Comparison of ENCODE assay signal across 1 cellular context in genomic region chr11:64778473-64779298, GRCh38.
TF ChIP-seq lines count a peak whose summit lies in the region.

A gene with protein sequence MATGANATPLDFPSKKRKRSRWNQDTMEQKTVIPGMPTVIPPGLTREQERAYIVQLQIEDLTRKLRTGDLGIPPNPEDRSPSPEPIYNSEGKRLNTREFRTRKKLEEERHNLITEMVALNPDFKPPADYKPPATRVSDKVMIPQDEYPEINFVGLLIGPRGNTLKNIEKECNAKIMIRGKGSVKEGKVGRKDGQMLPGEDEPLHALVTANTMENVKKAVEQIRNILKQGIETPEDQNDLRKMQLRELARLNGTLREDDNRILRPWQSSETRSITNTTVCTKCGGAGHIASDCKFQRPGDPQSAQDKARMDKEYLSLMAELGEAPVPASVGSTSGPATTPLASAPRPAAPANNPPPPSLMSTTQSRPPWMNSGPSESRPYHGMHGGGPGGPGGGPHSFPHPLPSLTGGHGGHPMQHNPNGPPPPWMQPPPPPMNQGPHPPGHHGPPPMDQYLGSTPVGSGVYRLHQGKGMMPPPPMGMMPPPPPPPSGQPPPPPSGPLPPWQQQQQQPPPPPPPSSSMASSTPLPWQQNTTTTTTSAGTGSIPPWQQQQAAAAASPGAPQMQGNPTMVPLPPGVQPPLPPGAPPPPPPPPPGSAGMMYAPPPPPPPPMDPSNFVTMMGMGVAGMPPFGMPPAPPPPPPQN (minus strand): TSS chr11:64778542. CDS start chr11:64778392, 150 bp downstream.

TF ChIP-seq in HepG2, 621 proteins besides CTCF, POLR2A, EP300 and RAD21 (continued from another document and continues in another):
- TF ChIP-seq ZBTB49 (CRISPR knock-in tag; IDR thresholded peaks at IDR 0.05; ENCODE audit: borderline replicate concordance), result no peak
- TF ChIP-seq KLF12 (CRISPR knock-in tag; IDR thresholded peaks at IDR 0.05; ENCODE audit: borderline replicate concordance), result peak; percentile 57; the same call in 1 of the 2 replicates
- no peak for TF ChIP-seq CCDC6 (CRISPR knock-in tag; IDR thresholded peaks at IDR 0.05)
- 0 out of 4 replicates have a peak, but pooled peaks of 1 of the 2 experiments have one; percentile 18 for TF ChIP-seq KLF16 (CRISPR knock-in tag; IDR thresholded peaks at IDR 0.05)
- TF ChIP-seq MED13 (CRISPR knock-in tag; IDR thresholded peaks at IDR 0.05), result no peak
- TF ChIP-seq, protein P1, sequence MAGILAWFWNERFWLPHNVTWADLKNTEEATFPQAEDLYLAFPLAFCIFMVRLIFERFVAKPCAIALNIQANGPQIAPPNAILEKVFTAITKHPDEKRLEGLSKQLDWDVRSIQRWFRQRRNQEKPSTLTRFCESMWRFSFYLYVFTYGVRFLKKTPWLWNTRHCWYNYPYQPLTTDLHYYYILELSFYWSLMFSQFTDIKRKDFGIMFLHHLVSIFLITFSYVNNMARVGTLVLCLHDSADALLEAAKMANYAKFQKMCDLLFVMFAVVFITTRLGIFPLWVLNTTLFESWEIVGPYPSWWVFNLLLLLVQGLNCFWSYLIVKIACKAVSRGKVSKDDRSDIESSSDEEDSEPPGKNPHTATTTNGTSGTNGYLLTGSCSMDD (CRISPR knock-in tag; IDR thresholded peaks at IDR 0.05), result no peak
- no peak for TF ChIP-seq SOX13 (IDR thresholded peaks at IDR 0.05)
- no peak for TF ChIP-seq SOX13 (CRISPR knock-in tag; conservative IDR thresholded peaks at IDR 0.05 in 1 of 2, IDR thresholded peaks at IDR 0.05 in 1 of 2)
- no peak for TF ChIP-seq ZNF17 (CRISPR knock-in tag; IDR thresholded peaks at IDR 0.05)
- no peak for TF ChIP-seq ZFP82 (CRISPR knock-in tag; IDR thresholded peaks at IDR 0.05; ENCODE audit: borderline replicate concordance)
- 0 out of 2 replicates have a peak, but pooled peaks have one; percentile 51 for TF ChIP-seq ZSCAN21 (CRISPR knock-in tag; IDR thresholded peaks at IDR 0.05; ENCODE audit: borderline replicate concordance)
- peak; percentile 66 for TF ChIP-seq TARDBP (CRISPR knock-in tag; IDR thresholded peaks at IDR 0.05)
- peak; percentile 95 for TF ChIP-seq PHF21A (CRISPR knock-in tag; IDR thresholded peaks at IDR 0.05)
- TF ChIP-seq, protein P2, sequence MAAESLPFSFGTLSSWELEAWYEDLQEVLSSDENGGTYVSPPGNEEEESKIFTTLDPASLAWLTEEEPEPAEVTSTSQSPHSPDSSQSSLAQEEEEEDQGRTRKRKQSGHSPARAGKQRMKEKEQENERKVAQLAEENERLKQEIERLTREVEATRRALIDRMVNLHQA (CRISPR knock-in tag; IDR thresholded peaks at IDR 0.05), result no peak
- 0 out of 2 replicates have a peak, but pooled peaks have one; percentile 17 for TF ChIP-seq ZNF274 (CRISPR knock-in tag; IDR thresholded peaks at IDR 0.05)
- TF ChIP-seq, protein P3, sequence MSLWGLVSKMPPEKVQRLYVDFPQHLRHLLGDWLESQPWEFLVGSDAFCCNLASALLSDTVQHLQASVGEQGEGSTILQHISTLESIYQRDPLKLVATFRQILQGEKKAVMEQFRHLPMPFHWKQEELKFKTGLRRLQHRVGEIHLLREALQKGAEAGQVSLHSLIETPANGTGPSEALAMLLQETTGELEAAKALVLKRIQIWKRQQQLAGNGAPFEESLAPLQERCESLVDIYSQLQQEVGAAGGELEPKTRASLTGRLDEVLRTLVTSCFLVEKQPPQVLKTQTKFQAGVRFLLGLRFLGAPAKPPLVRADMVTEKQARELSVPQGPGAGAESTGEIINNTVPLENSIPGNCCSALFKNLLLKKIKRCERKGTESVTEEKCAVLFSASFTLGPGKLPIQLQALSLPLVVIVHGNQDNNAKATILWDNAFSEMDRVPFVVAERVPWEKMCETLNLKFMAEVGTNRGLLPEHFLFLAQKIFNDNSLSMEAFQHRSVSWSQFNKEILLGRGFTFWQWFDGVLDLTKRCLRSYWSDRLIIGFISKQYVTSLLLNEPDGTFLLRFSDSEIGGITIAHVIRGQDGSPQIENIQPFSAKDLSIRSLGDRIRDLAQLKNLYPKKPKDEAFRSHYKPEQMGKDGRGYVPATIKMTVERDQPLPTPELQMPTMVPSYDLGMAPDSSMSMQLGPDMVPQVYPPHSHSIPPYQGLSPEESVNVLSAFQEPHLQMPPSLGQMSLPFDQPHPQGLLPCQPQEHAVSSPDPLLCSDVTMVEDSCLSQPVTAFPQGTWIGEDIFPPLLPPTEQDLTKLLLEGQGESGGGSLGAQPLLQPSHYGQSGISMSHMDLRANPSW (CRISPR knock-in tag; IDR thresholded peaks at IDR 0.05; ENCODE audit: borderline replicate concordance), result no peak
- TF ChIP-seq ZNF569 (CRISPR knock-in tag; IDR thresholded peaks at IDR 0.05; ENCODE audit: borderline replicate concordance), result no peak
- no peak for TF ChIP-seq BCLAF1 (IDR thresholded peaks at IDR 0.05)
- no peak for TF ChIP-seq ZNF761 (CRISPR knock-in tag; conservative IDR thresholded peaks at IDR 0.05)
- TF ChIP-seq SNAPC2 (CRISPR knock-in tag; IDR thresholded peaks at IDR 0.05), result 0 out of 2 replicates have a peak, but pooled peaks have one; percentile 10
- no peak for TF ChIP-seq TCF7L2 (IDR thresholded peaks at IDR 0.05; ENCODE audit: low read depth, low read length)
- peak; percentile 72 for TF ChIP-seq ZBTB21 (CRISPR knock-in tag; IDR thresholded peaks at IDR 0.05)
- TF ChIP-seq, protein P4, sequence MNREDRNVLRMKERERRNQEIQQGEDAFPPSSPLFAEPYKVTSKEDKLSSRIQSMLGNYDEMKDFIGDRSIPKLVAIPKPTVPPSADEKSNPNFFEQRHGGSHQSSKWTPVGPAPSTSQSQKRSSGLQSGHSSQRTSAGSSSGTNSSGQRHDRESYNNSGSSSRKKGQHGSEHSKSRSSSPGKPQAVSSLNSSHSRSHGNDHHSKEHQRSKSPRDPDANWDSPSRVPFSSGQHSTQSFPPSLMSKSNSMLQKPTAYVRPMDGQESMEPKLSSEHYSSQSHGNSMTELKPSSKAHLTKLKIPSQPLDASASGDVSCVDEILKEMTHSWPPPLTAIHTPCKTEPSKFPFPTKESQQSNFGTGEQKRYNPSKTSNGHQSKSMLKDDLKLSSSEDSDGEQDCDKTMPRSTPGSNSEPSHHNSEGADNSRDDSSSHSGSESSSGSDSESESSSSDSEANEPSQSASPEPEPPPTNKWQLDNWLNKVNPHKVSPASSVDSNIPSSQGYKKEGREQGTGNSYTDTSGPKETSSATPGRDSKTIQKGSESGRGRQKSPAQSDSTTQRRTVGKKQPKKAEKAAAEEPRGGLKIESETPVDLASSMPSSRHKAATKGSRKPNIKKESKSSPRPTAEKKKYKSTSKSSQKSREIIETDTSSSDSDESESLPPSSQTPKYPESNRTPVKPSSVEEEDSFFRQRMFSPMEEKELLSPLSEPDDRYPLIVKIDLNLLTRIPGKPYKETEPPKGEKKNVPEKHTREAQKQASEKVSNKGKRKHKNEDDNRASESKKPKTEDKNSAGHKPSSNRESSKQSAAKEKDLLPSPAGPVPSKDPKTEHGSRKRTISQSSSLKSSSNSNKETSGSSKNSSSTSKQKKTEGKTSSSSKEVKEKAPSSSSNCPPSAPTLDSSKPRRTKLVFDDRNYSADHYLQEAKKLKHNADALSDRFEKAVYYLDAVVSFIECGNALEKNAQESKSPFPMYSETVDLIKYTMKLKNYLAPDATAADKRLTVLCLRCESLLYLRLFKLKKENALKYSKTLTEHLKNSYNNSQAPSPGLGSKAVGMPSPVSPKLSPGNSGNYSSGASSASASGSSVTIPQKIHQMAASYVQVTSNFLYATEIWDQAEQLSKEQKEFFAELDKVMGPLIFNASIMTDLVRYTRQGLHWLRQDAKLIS (CRISPR knock-in tag; IDR thresholded peaks at IDR 0.05), result 0 out of 2 replicates have a peak, but pooled peaks have one; percentile 55
- TF ChIP-seq DNMT1 (CRISPR knock-in tag; IDR thresholded peaks at IDR 0.05), result no peak
- no peak for TF ChIP-seq NCOR1 (IDR thresholded peaks at IDR 0.05; ENCODE audit: borderline replicate concordance, low read length)
- TF ChIP-seq, protein P5, sequence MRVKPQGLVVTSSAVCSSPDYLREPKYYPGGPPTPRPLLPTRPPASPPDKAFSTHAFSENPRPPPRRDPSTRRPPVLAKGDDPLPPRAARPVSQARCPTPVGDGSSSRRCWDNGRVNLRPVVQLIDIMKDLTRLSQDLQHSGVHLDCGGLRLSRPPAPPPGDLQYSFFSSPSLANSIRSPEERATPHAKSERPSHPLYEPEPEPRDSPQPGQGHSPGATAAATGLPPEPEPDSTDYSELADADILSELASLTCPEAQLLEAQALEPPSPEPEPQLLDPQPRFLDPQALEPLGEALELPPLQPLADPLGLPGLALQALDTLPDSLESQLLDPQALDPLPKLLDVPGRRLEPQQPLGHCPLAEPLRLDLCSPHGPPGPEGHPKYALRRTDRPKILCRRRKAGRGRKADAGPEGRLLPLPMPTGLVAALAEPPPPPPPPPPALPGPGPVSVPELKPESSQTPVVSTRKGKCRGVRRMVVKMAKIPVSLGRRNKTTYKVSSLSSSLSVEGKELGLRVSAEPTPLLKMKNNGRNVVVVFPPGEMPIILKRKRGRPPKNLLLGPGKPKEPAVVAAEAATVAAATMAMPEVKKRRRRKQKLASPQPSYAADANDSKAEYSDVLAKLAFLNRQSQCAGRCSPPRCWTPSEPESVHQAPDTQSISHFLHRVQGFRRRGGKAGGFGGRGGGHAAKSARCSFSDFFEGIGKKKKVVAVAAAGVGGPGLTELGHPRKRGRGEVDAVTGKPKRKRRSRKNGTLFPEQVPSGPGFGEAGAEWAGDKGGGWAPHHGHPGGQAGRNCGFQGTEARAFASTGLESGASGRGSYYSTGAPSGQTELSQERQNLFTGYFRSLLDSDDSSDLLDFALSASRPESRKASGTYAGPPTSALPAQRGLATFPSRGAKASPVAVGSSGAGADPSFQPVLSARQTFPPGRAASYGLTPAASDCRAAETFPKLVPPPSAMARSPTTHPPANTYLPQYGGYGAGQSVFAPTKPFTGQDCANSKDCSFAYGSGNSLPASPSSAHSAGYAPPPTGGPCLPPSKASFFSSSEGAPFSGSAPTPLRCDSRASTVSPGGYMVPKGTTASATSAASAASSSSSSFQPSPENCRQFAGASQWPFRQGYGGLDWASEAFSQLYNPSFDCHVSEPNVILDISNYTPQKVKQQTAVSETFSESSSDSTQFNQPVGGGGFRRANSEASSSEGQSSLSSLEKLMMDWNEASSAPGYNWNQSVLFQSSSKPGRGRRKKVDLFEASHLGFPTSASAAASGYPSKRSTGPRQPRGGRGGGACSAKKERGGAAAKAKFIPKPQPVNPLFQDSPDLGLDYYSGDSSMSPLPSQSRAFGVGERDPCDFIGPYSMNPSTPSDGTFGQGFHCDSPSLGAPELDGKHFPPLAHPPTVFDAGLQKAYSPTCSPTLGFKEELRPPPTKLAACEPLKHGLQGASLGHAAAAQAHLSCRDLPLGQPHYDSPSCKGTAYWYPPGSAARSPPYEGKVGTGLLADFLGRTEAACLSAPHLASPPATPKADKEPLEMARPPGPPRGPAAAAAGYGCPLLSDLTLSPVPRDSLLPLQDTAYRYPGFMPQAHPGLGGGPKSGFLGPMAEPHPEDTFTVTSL (CRISPR knock-in tag; IDR thresholded peaks at IDR 0.05; ENCODE audit: borderline replicate concordance), result no peak
- TF ChIP-seq ZNF652 (CRISPR knock-in tag; IDR thresholded peaks at IDR 0.05; ENCODE audit: borderline replicate concordance, low read depth), result 0 out of 2 replicates have a peak, but pooled peaks have one; percentile 14
- TF ChIP-seq TBP (CRISPR knock-in tag; IDR thresholded peaks at IDR 0.05), result no peak
- TF ChIP-seq ZGPAT (CRISPR knock-in tag; IDR thresholded peaks at IDR 0.05), result peak; percentile 54
- TF ChIP-seq ZNF713 (CRISPR knock-in tag; IDR thresholded peaks at IDR 0.05), result no peak
- no peak for TF ChIP-seq NFKBIZ (CRISPR knock-in tag; IDR thresholded peaks at IDR 0.05)
